Comparison of ENCODE assay signal across 14 cellular contexts in the genomic region with DNA sequence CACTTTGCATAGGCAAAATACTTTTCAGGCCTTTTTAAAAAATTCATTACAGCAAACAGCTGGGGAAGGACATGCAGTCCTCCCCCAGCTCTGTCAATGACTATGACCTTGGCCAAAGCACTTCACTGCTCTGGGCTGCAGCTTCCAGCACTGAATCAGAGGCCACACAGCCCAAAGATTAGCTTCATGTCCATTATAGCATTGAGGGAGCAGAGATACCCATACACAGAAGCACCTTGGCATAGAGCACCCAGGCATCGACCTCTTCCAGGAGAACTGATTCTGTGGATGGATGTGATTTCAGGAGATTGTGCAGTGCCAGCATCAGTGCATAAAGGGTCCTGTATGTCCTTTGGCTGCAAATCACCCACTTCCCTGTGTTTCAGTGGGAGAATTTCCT.
A peak's percentile ranks its signal among the peaks of the same experiment; 100 is the strongest.
DNase-seq lines count a peak whose midpoint lies in the region; ATAC-seq and TF ChIP-seq lines count a peak whose summit lies in the region.
"Had no signal": no experiment of that assay in that cellular context is flagged by ENCODE, and none has a peak within 500 bp of the region (broad histone marks: within the 10 kb centered on the region; RNA-seq: fewer than 3 reads in every experiment).

No MANE protein-coding gene starts in this region.

- H3K9me3 Mint-ChIP-seq in stimulated activated naive CD8-positive, alpha-beta T cell treated with anti-CD3 and anti-CD28 coated beads, Interleukin-15, amount 100 ng/mL, for 72 hours = peaks cover 4 to 8% of the 10 kb centered on the region in 2 donors
- H3K9me3 Mint-ChIP-seq in neural crest cell = no peaks in the 10 kb centered on the region

- peak; percentile 26 for ATAC-seq in stimulated activated naive CD8-positive, alpha-beta T cell treated with anti-CD3 and anti-CD28 coated beads, Interleukin-15, amount 100 ng/mL, for 72 hours
- no peak for ATAC-seq in stimulated activated naive CD8-positive, alpha-beta T cell treated with anti-CD3 and anti-CD28 coated beads, Interleukin-15, Interleukin-2, amounts not matched to agents 100 U/mL and 50 U/mL, for 24 hours
- ATAC-seq in HG03108 (IDR thresholded peaks at IDR 0.05; ENCODE audit: unreplicated experiment) = no peak
- ATAC-seq: CD8-positive, alpha-beta T cell; HCT116 had no signal

- no peak overlapping the region for H3K4me3 Mint-ChIP-seq in stimulated activated naive CD8-positive, alpha-beta T cell treated with anti-CD3 and anti-CD28 coated beads, Interleukin-15, amount 100 ng/mL, for 72 hours
- no peak overlapping the region for H3K4me3 Mint-ChIP-seq in neural crest cell
- H3K4me3 Mint-ChIP-seq: B cell; CD8-positive, alpha-beta T cell had no signal

- no peak for TF ChIP-seq CTCF in neural crest cell (conservative IDR thresholded peaks at IDR 0.05)

- DNase-seq in stimulated activated naive CD8-positive, alpha-beta T cell treated with anti-CD3 and anti-CD28 coated beads, Interleukin-15, amount 100 ng/mL, for 72 hours = no peak
- no peak for DNase-seq in stimulated activated naive CD8-positive, alpha-beta T cell treated with anti-CD3 and anti-CD28 coated beads, Interleukin-15, Interleukin-2, amounts not matched to agents 100 U/mL and 50 U/mL, for 24 hours
- DNase-seq in amniotic epithelial cell (ENCODE audit: low read depth) (peak; percentile 27), neural crest cell (ENCODE audit: low read depth, low spot score) (no peak), pons (ENCODE audit: low spot score) (no peak), ecto neural progenitor cell (ENCODE audit: low spot score) (no peak)
- DNase-seq: Calu3; CD8-positive, alpha-beta T cell; DMS79 treated with DMSO at 0.1 percent for 48 hours; GF-D8; GOT3 had no signal

- H3K27ac Mint-ChIP-seq in stimulated activated naive CD8-positive, alpha-beta T cell treated with anti-CD3 and anti-CD28 coated beads, Interleukin-15, amount 100 ng/mL, for 72 hours = no peak overlapping the region
- H3K27ac Mint-ChIP-seq in neural crest cell (ENCODE audit: unreplicated experiment) = peak overlapping the region; percentile 62
- H3K27ac Mint-ChIP-seq: B cell; CD8-positive, alpha-beta T cell had no signal

- H3K36me3 Mint-ChIP-seq in neural crest cell (ENCODE audit: low read depth) = peaks cover 41% of the 10 kb centered on the region
- H3K36me3 Mint-ChIP-seq: CD8-positive, alpha-beta T cell had no signal

- no peaks in the 10 kb centered on the region for H3K4me1 Mint-ChIP-seq in stimulated activated naive CD8-positive, alpha-beta T cell treated with anti-CD3 and anti-CD28 coated beads, Interleukin-15, amount 100 ng/mL, for 72 hours
- peaks cover 8% of the 10 kb centered on the region for H3K4me1 Mint-ChIP-seq in neural crest cell
- H3K4me1 Mint-ChIP-seq: B cell had no signal

- H3K27me3 Mint-ChIP-seq in stimulated activated naive CD8-positive, alpha-beta T cell treated with anti-CD3 and anti-CD28 coated beads, Interleukin-15, amount 100 ng/mL, for 72 hours = no peaks in the 10 kb centered on the region
- no peaks in the 10 kb centered on the region for H3K27me3 Mint-ChIP-seq in neural crest cell (ENCODE audit: low read depth)
- H3K27me3 Mint-ChIP-seq: B cell had no signal
